22 cellular contexts compared by ENCODE assay signal in the genomic region with DNA sequence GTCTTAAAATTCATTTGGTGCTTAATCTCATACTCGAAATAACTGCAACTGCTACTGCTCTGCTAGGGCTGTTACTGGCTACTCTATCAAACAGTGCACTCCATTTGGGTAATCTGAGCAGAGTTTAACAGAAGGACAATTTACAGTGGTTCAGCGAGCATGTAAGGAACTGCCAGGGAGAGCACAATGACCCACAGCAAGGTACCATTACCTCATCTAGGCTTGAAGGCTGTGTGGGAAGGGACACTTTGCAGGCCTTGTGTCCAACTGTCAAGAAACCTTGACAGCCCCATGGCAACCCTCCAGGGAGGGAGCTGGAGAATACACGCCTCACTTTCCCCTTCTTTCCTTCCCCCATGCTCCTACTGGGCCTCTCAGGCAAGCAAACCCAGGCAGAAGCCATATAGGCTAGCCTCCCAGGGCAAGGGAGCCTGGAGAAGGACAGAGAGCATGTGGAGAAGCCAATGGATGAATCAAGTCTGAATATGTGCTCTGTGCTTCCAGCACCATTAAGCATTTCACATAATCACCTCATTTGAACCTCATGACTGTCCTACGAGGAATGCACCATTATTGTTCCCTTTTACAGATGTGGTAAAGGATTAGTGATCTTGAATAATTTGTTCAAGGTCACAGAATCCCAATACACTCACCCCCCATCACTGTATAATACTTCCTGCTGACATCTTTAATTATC. TPM values are rescaled to one million over a fixed set of nuclear protein-coding genes. Genes with fewer than 3 reads are reported as not detected.
DNase-seq lines count a peak whose midpoint lies in the region; ATAC-seq and TF ChIP-seq lines count a peak whose summit lies in the region.
"Had no signal": no experiment of that assay in that cellular context is flagged by ENCODE, and none has a peak within 500 bp of the region (broad histone marks: within the 10 kb centered on the region; RNA-seq: fewer than 3 reads in every experiment).

No MANE protein-coding gene starts in this region.

- H3K9ac ChIP-seq in mesenchymal stem cell (ENCODE audit: low read length), result no peak overlapping the region

- no peaks in the 10 kb centered on the region for H3K27me3 ChIP-seq in mesenchymal stem cell (ENCODE audit: control insufficient read depth in 1 of 2, insufficient read depth in 1 of 2, low read length in 2 of 2)
- H3K27me3 ChIP-seq: cardiac muscle cell had no signal

- no peak overlapping the region for H2AFZ ChIP-seq in mesenchymal stem cell (ENCODE audit: low read depth, low read length)

- H4K8ac ChIP-seq in mesenchymal stem cell (ENCODE audit: low read length), result no peak overlapping the region

- H3K4me1 Mint-ChIP-seq in T-helper 2 cell treated with Interferon-gamma antibody and Interleukin-4, amounts not matched to agents 5 μg/mL and 100 μg/mL, for 36 hours (ENCODE audit: low read depth), result peaks cover 56% of the 10 kb centered on the region
- H3K4me1 Mint-ChIP-seq in brain, result peaks cover 17% of the 10 kb centered on the region
- H3K4me1 Mint-ChIP-seq in natural killer cell treated with Interleukin-12 subunit alpha and Interleukin-12 subunit beta and Interleukin-15 and Interleukin-18, amount 100 ng/mL, for 72 hours (ENCODE audit: low read depth in 2 of 2), result peaks cover 39 to 44% of the 10 kb centered on the region in 2 donors

- H3K27ac Mint-ChIP-seq in T-helper 2 cell treated with Interferon-gamma antibody and Interleukin-4, amounts not matched to agents 5 μg/mL and 100 μg/mL, for 36 hours, result peak overlapping the region; percentile 83
- peak overlapping the region in 3 of 5 experiments; percentile 19 to 80 (median 56) for H3K27ac Mint-ChIP-seq in brain
- H3K27ac Mint-ChIP-seq in natural killer cell treated with Interleukin-12 subunit alpha and Interleukin-12 subunit beta and Interleukin-15 and Interleukin-18, amount 100 ng/mL, for 72 hours, result peak overlapping the region; percentile 94 to 98

- H3K4me3 Mint-ChIP-seq in T-helper 2 cell treated with Interferon-gamma antibody and Interleukin-4, amounts not matched to agents 5 μg/mL and 100 μg/mL, for 36 hours, result no peak overlapping the region
- no peak overlapping the region for H3K4me3 Mint-ChIP-seq in brain
- H3K4me3 Mint-ChIP-seq in natural killer cell treated with Interleukin-12 subunit alpha and Interleukin-12 subunit beta and Interleukin-15 and Interleukin-18, amount 100 ng/mL, for 72 hours, result no peak overlapping the region

- no peaks in the 10 kb centered on the region for H3K27me3 Mint-ChIP-seq in T-helper 2 cell treated with Interferon-gamma antibody and Interleukin-4, amounts not matched to agents 5 μg/mL and 100 μg/mL, for 36 hours (ENCODE audit: low read depth)
- peaks cover 8% of the 10 kb centered on the region for H3K27me3 Mint-ChIP-seq in brain
- H3K27me3 Mint-ChIP-seq in natural killer cell treated with Interleukin-12 subunit alpha and Interleukin-12 subunit beta and Interleukin-15 and Interleukin-18, amount 100 ng/mL, for 72 hours, result peaks cover 0 to 3% of the 10 kb centered on the region in 2 donors
- H3K27me3 Mint-ChIP-seq: CD4-positive, alpha-beta memory T cell; naive thymus-derived CD8-positive, alpha-beta T cell; stimulated activated naive CD8-positive, alpha-beta T cell treated with anti-CD3 and anti-CD28 coated beads, Interleukin-15, amount 100 ng/mL, for 72 hours had no signal

- H3K23ac ChIP-seq in mesenchymal stem cell (ENCODE audit: low read length in 2 of 2), result no peak overlapping the region

- 69% methylated on average over 2 of the region's 4 CpGs for WGBS in mesenchymal stem cell

- H3K36me3 Mint-ChIP-seq in T-helper 2 cell treated with Interferon-gamma antibody and Interleukin-4, amounts not matched to agents 5 μg/mL and 100 μg/mL, for 36 hours (ENCODE audit: low read depth), result peaks cover 8% of the 10 kb centered on the region
- no peaks in the 10 kb centered on the region for H3K36me3 Mint-ChIP-seq in brain
- no peaks in the 10 kb centered on the region for H3K36me3 Mint-ChIP-seq in natural killer cell treated with Interleukin-12 subunit alpha and Interleukin-12 subunit beta and Interleukin-15 and Interleukin-18, amount 100 ng/mL, for 72 hours
- H3K36me3 Mint-ChIP-seq: CD4-positive, alpha-beta memory T cell had no signal

- TF ChIP-seq CTCF in brain (conservative IDR thresholded peaks at IDR 0.05), result no peak

- H3K9me3 Mint-ChIP-seq in T-helper 2 cell treated with Interferon-gamma antibody and Interleukin-4, amounts not matched to agents 5 μg/mL and 100 μg/mL, for 36 hours, result no peaks in the 10 kb centered on the region
- no peaks in the 10 kb centered on the region for H3K9me3 Mint-ChIP-seq in brain
- H3K9me3 Mint-ChIP-seq in natural killer cell treated with Interleukin-12 subunit alpha and Interleukin-12 subunit beta and Interleukin-15 and Interleukin-18, amount 100 ng/mL, for 72 hours, result no peaks in the 10 kb centered on the region
- H3K9me3 Mint-ChIP-seq: naive thymus-derived CD8-positive, alpha-beta T cell had no signal

- H2AK5ac ChIP-seq in mesenchymal stem cell (ENCODE audit: low read length, severe bottlenecking), result no peak overlapping the region

- no peak overlapping the region for H3K4ac ChIP-seq in mesenchymal stem cell (ENCODE audit: low read depth in 1 of 2, low read length in 2 of 2)

- peak overlapping the region in 1 of 2 experiments; percentile 66 for H2BK12ac ChIP-seq in mesenchymal stem cell (ENCODE audit: low read length in 2 of 2)

- DNase-seq in T-helper 2 cell treated with Interferon-gamma antibody and Interleukin-4, amounts not matched to agents 5 μg/mL and 100 μg/mL, for 36 hours (ENCODE audit: low spot score), result no peak
- DNase-seq in T-helper 2 cell (no peak), HCEC 1CT (peak; percentile 55), mesenchymal stem cell (no peak), OCI-M2 (lab: John Stamatoyannopoulos, UW; ENCODE audit: unreplicated experiment) (no peak), NCI-H1417 treated with DMSO at 0.1 percent for 48 hours (lab: John Stamatoyannopoulos, UW) (no peak)
- no peak for DNase-seq in natural killer cell treated with Interleukin-12 subunit alpha and Interleukin-12 subunit beta and Interleukin-15 and Interleukin-18, amount 100 ng/mL, for 72 hours (ENCODE audit: low spot score)
- DNase-seq: activated gamma-delta T cell; CD4-positive, alpha-beta memory T cell; DMS79; effector CD4-positive, alpha-beta T cell; MV-4-11; naive thymus-derived CD8-positive, alpha-beta T cell; NCI-H2029 treated with DMSO at 0.1 percent for 48 hours; NCI-H526 treated with DMSO at 0.1 percent for 48 hours; stimulated activated CD4-positive, alpha-beta T cell treated with anti-CD3 and anti-CD28 coated beads, Interleukin-15, amount 100 ng/mL, for 24 hours; stimulated activated naive CD8-positive, alpha-beta T cell treated with anti-CD3 and anti-CD28 coated beads, Interleukin-15, amount 100 ng/mL, for 72 hours had no signal

- H2BK120ac ChIP-seq in mesenchymal stem cell (ENCODE audit: low read depth, low read length), result no peak overlapping the region

- no peak overlapping the region for H3K4me3 ChIP-seq in mesenchymal stem cell (ENCODE audit: insufficient read depth in 1 of 2, low read depth in 1 of 2, low read length in 2 of 2)
- H3K4me3 ChIP-seq: A549, cardiac muscle cell, prostate gland had no signal

- H3K4me2 ChIP-seq in mesenchymal stem cell (ENCODE audit: low read length, poor library complexity, severe bottlenecking), result no peak overlapping the region
- H3K4me2 ChIP-seq: A549 had no signal

- H4K91ac ChIP-seq in mesenchymal stem cell (ENCODE audit: low read length), result no peak overlapping the region

- no peak overlapping the region for H3K27ac ChIP-seq in mesenchymal stem cell (ENCODE audit: low read length, poor library complexity, severe bottlenecking)
- H3K27ac ChIP-seq: A549, cardiac muscle cell, prostate gland had no signal

- no peak overlapping the region for H3K18ac ChIP-seq in mesenchymal stem cell (ENCODE audit: low read depth in 1 of 2, low read length in 2 of 2)

- H3K4me1 ChIP-seq in mesenchymal stem cell (ENCODE audit: control insufficient read depth, insufficient read depth, low read depth, low read length), result peaks cover 3% of the 10 kb centered on the region

- H3K9me3 ChIP-seq in mesenchymal stem cell (ENCODE audit: control insufficient read depth, low read length), result no peaks in the 10 kb centered on the region
- H3K9me3 ChIP-seq: A549, prostate gland had no signal

- no peaks in the 10 kb centered on the region for H3K36me3 ChIP-seq in mesenchymal stem cell (ENCODE audit: control insufficient read depth in 1 of 2, insufficient read depth in 2 of 2, low read depth in 1 of 2, low read length in 2 of 2)
- H3K36me3 ChIP-seq: cardiac muscle cell, prostate gland had no signal

- no peak overlapping the region for H3K14ac ChIP-seq in mesenchymal stem cell (ENCODE audit: low read length in 2 of 2)

- H2BK15ac ChIP-seq in mesenchymal stem cell (ENCODE audit: low read depth, poor library complexity, severe bottlenecking), result no peak overlapping the region

- ATAC-seq in natural killer cell treated with Interleukin-12 subunit alpha and Interleukin-12 subunit beta and Interleukin-15 and Interleukin-18, amount 100 ng/mL, for 72 hours, result no peak
- ATAC-seq: A549; left lobe of liver; naive thymus-derived CD8-positive, alpha-beta T cell; stimulated activated naive CD8-positive, alpha-beta T cell treated with anti-CD3 and anti-CD28 coated beads, Interleukin-15, amount 100 ng/mL, for 72 hours had no signal

- no peaks in the 10 kb centered on the region for H3K79me1 ChIP-seq in mesenchymal stem cell (replicated peaks; ENCODE audit: low read length, poor library complexity, severe bottlenecking)

- no peak overlapping the region for H2BK5ac ChIP-seq in mesenchymal stem cell (ENCODE audit: low read depth, low read length, poor library complexity, severe bottlenecking)

RNA-seq across cellular contexts. Expression of gene JAK2, which starts 49.9 kb away (rescaled TPM):
- polyA plus RNA-seq in brain (ENCODE audit: insufficient read depth, low read depth, low replicate concordance), result 0.59 TPM
- total RNA-seq in natural killer cell treated with Interleukin-12 subunit alpha and Interleukin-12 subunit beta and Interleukin-15 and Interleukin-18, amount 100 ng/mL, for 72 hours, result 10 to 100 TPM; 34.6 to 35.9 TPM
- polyA plus RNA-seq in mesenchymal stem cell (2013, experiment 1 of 2), result 6.6 TPM
- polyA plus RNA-seq in mesenchymal stem cell (2013, experiment 2 of 2), result 6.4 TPM
